ENCODE assay signal across 1 cellular context in genomic region chr9:115777610-115778009, GRCh38.
TF ChIP-seq lines count a peak whose summit lies in the region.

No MANE protein-coding gene starts in this region.

TF ChIP-seq in WTC11, 78 proteins besides CTCF, POLR2A, EP300 and RAD21 (continued from another document):
- TF ChIP-seq ZNF532 (CRISPR knock-in tag; IDR thresholded peaks at IDR 0.05; ENCODE audit: borderline replicate concordance) (no peak), NFATC4 (CRISPR knock-in tag; IDR thresholded peaks at IDR 0.05) (no peak), SMAD4 (CRISPR knock-in tag; IDR thresholded peaks at IDR 0.05) (no peak), ZNF219 (CRISPR knock-in tag; IDR thresholded peaks at IDR 0.05; ENCODE audit: borderline replicate concordance) (no peak), JUN (CRISPR knock-in tag; IDR thresholded peaks at IDR 0.05) (no peak), CREM (CRISPR knock-in tag; IDR thresholded peaks at IDR 0.05) (no peak), RELA (CRISPR knock-in tag; IDR thresholded peaks at IDR 0.05; ENCODE audit: borderline replicate concordance) (no peak), ETV6 (CRISPR knock-in tag; IDR thresholded peaks at IDR 0.05) (no peak), NR3C1 (CRISPR knock-in tag; conservative IDR thresholded peaks at IDR 0.05; ENCODE audit: low read depth) (no peak), JAZF1 (CRISPR knock-in tag; IDR thresholded peaks at IDR 0.05) (no peak), USF1 (CRISPR knock-in tag; IDR thresholded peaks at IDR 0.05) (no peak), AFF4 (CRISPR knock-in tag; IDR thresholded peaks at IDR 0.05; ENCODE audit: borderline replicate concordance) (no peak), HMGXB4 (CRISPR knock-in tag; IDR thresholded peaks at IDR 0.05) (no peak), ZNF396 (CRISPR knock-in tag; IDR thresholded peaks at IDR 0.05; ENCODE audit: borderline replicate concordance) (no peak), ARID4B (CRISPR knock-in tag; IDR thresholded peaks at IDR 0.05; ENCODE audit: borderline replicate concordance) (no peak)
